1 cellular context compared by ENCODE assay signal in the genomic region with DNA sequence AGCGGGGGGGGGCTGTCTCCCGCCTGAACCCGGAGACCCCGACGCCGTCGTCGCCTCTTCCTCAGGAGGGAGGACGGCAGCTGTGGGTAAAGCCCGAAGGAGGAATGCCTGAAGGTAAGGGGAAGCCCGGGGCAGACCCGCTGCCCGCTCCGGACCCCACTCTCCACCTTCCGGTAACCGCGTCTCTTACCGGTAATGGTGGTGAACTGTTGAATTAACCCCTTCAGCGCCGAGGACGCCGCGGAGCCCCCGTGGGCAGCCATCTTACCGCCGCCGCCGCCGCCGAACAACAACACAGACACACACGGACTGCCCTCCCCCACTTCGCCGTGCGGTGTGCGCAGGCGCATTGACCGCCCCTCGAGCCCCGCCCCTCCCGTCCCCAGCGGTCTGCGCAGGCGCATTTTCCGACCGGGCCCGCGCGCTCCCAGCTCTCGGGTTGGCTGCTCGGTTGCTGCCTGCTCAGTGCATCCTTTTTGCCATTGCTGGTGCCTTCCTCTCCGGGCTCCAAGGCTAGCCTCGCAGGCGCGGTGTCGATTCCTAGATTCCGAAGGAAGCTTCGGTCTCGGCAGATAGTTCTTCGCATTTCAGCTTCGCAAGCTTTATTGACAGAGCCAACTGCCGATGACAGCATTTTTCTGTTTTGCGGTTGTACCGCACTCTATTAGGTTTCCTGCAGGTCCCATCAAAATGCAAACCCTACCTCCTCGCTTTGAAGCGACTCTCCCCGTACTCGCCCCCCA.
TF ChIP-seq lines count a peak whose summit lies in the region.

A gene with protein sequence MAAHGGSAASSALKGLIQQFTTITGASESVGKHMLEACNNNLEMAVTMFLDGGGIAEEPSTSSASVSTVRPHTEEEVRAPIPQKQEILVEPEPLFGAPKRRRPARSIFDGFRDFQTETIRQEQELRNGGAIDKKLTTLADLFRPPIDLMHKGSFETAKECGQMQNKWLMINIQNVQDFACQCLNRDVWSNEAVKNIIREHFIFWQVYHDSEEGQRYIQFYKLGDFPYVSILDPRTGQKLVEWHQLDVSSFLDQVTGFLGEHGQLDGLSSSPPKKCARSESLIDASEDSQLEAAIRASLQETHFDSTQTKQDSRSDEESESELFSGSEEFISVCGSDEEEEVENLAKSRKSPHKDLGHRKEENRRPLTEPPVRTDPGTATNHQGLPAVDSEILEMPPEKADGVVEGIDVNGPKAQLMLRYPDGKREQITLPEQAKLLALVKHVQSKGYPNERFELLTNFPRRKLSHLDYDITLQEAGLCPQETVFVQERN (minus strand): TSS at position 291 of the 743 bp plus-strand sequence. CDS start 28 bp downstream, at position 263.

TF ChIP-seq in GM12878, 131 proteins besides CTCF, POLR2A, EP300 and RAD21 (continued from another document):
- TF ChIP-seq MEF2A (IDR thresholded peaks at IDR 0.05; ENCODE audit: insufficient read depth, low read depth, low read length) (no peak), BCL3 (IDR thresholded peaks at IDR 0.05; ENCODE audit: borderline replicate concordance, insufficient read depth, low read depth, low read length, poor library complexity, severe bottlenecking) (peak; percentile 6), WRNIP1 (IDR thresholded peaks at IDR 0.05; ENCODE audit: borderline replicate concordance, low read depth, low read length) (no peak), KDM1A (IDR thresholded peaks at IDR 0.05; ENCODE audit: borderline replicate concordance) (no peak), RFX5 (IDR thresholded peaks at IDR 0.05; ENCODE audit: low read depth, low read length) (0 out of 2 replicates have a peak, but pooled peaks have one; percentile 40), RUNX3 (IDR thresholded peaks at IDR 0.05; ENCODE audit: low read length) (peak; percentile 86), PAX5 (IDR thresholded peaks at IDR 0.05; ENCODE audit: borderline replicate concordance, low read depth, low read length) (no peak), RELA (IDR thresholded peaks at IDR 0.05; ENCODE audit: borderline replicate concordance, partially characterized antibody) (no peak), KAT2A (conservative IDR thresholded peaks at IDR 0.05; ENCODE audit: control insufficient read depth, low read depth, low read length) (no peak), NRF1 (conservative IDR thresholded peaks at IDR 0.05; ENCODE audit: low read depth, low read length) (peak; percentile 63), ETV6 (conservative IDR thresholded peaks at IDR 0.05 in 1 of 2, IDR thresholded peaks at IDR 0.05 in 1 of 2; ENCODE audit: borderline replicate concordance in 1 of 2, low read depth in 1 of 2) (no peak), TBL1XR1 (IDR thresholded peaks at IDR 0.05; ENCODE audit: low read depth, low read length) (peak; percentile 33), POU2F2 (IDR thresholded peaks at IDR 0.05; ENCODE audit: borderline replicate concordance, low read depth, low read length) (peak; percentile 61; the same call in 2 of the 3 replicates), USF1 (IDR thresholded peaks at IDR 0.05; ENCODE audit: borderline replicate concordance, extremely low read length, insufficient read depth, low read depth, low read length) (no peak), NFXL1 (IDR thresholded peaks at IDR 0.05; ENCODE audit: borderline replicate concordance) (no peak), CHD2 (IDR thresholded peaks at IDR 0.05; ENCODE audit: borderline replicate concordance, low read depth, low read length) (peak; percentile 50; the same call in 1 of the 2 replicates), MYB (IDR thresholded peaks at IDR 0.05; ENCODE audit: borderline replicate concordance, low read depth, low read length) (no peak), REST (IDR thresholded peaks at IDR 0.05; ENCODE audit: low read depth, low read length) (0 out of 2 replicates have a peak, but pooled peaks have one; percentile 25), IKZF2 (IDR thresholded peaks at IDR 0.05) (peak; percentile 23 to 37; a peak in 1 of 4 replicates), MTA2 (IDR thresholded peaks at IDR 0.05; ENCODE audit: low read depth) (no peak), JUNB (IDR thresholded peaks at IDR 0.05) (no peak), EGR1 (IDR thresholded peaks at IDR 0.05; ENCODE audit: borderline replicate concordance in 1 of 2, low read depth in 2 of 2, low read length in 2 of 2) (no peak), ZBTB4 (CRISPR knock-in tag; IDR thresholded peaks at IDR 0.05) (no peak), TCF3 (IDR thresholded peaks at IDR 0.05; ENCODE audit: borderline replicate concordance, insufficient read depth, low read depth, low read length) (no peak), SREBF1 (IDR thresholded peaks at IDR 0.05; ENCODE audit: low read length) (no peak), HDAC6 (IDR thresholded peaks at IDR 0.05; ENCODE audit: unreplicated experiment) (no peak), RB1 (IDR thresholded peaks at IDR 0.05; ENCODE audit: borderline replicate concordance) (peak; percentile 21; the same call in 1 of the 2 replicates), SMAD5 (IDR thresholded peaks at IDR 0.05; ENCODE audit: low read depth) (peak; percentile 49; the same call in 1 of the 2 replicates), FOXK2 (IDR thresholded peaks at IDR 0.05) (peak; percentile 79), ZNF24 (IDR thresholded peaks at IDR 0.05) (peak; percentile 11; the same call in 1 of the 2 replicates), LARP7 (IDR thresholded peaks at IDR 0.05) (no peak; the same call in 1 of the 2 replicates)
- TF ChIP-seq, protein P1, sequence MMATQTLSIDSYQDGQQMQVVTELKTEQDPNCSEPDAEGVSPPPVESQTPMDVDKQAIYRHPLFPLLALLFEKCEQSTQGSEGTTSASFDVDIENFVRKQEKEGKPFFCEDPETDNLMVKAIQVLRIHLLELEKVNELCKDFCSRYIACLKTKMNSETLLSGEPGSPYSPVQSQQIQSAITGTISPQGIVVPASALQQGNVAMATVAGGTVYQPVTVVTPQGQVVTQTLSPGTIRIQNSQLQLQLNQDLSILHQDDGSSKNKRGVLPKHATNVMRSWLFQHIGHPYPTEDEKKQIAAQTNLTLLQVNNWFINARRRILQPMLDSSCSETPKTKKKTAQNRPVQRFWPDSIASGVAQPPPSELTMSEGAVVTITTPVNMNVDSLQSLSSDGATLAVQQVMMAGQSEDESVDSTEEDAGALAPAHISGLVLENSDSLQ (IDR thresholded peaks at IDR 0.05): no peak
